Comparison of ENCODE assay signal across 17 cellular contexts in genomic region chr6:106080106-106081095, GRCh38.
"Had no signal": no experiment of that assay in that cellular context is flagged by ENCODE, and none has a peak within 500 bp of the region (broad histone marks: within the 10 kb centered on the region; RNA-seq: fewer than 3 reads in every experiment).

No MANE protein-coding gene starts in this region.

- H3K4me3 ChIP-seq: ascending aorta, cardiac muscle cell, mucosa of descending colon, psoas muscle, suprapubic skin had no signal

- H3K27ac Mint-ChIP-seq: activated CD4-positive, alpha-beta memory T cell treated with anti-CD3 and anti-CD28 coated beads, Interleukin-2, amount 10 ng/mL, durations not matched to agents 7 days and 5 days; activated CD4-positive, alpha-beta T cell treated with anti-CD3 and anti-CD28 coated beads for 36 hours; activated T-cell treated with anti-CD3 and anti-CD28 coated beads, Interleukin-2, amount 50 U/mL, for 72 hours; type B pancreatic cell had no signal

- H3K9me3 ChIP-seq: ascending aorta, mucosa of descending colon, psoas muscle, suprapubic skin had no signal

- H3K4me3 Mint-ChIP-seq: activated CD4-positive, alpha-beta memory T cell treated with anti-CD3 and anti-CD28 coated beads, Interleukin-2, amount 10 ng/mL, durations not matched to agents 7 days and 5 days; activated CD4-positive, alpha-beta T cell treated with anti-CD3 and anti-CD28 coated beads for 36 hours; activated T-cell treated with anti-CD3 and anti-CD28 coated beads, Interleukin-2, amount 50 U/mL, for 72 hours; natural killer cell treated with Interleukin-12 subunit alpha and Interleukin-12 subunit beta and Interleukin-15 and Interleukin-18, amount 100 ng/mL, for 72 hours; type B pancreatic cell had no signal

- H3K27ac ChIP-seq: ascending aorta, cardiac muscle cell, psoas muscle, suprapubic skin, VCaP had no signal

- H3K36me3 ChIP-seq: ascending aorta, cardiac muscle cell, suprapubic skin had no signal

- H3K4me1 ChIP-seq: ascending aorta had no signal

- H3K9me3 Mint-ChIP-seq: activated CD4-positive, alpha-beta memory T cell treated with anti-CD3 and anti-CD28 coated beads, Interleukin-2, amount 10 ng/mL, durations not matched to agents 7 days and 5 days; activated T-cell treated with anti-CD3 and anti-CD28 coated beads, Interleukin-2, amount 50 U/mL, for 72 hours; natural killer cell treated with Interleukin-12 subunit alpha and Interleukin-12 subunit beta and Interleukin-15 and Interleukin-18, amount 100 ng/mL, for 72 hours; type B pancreatic cell had no signal

- H3K27me3 ChIP-seq: ascending aorta, suprapubic skin had no signal

- H3K27me3 Mint-ChIP-seq: activated CD4-positive, alpha-beta memory T cell treated with anti-CD3 and anti-CD28 coated beads, Interleukin-2, amount 10 ng/mL, durations not matched to agents 7 days and 5 days; natural killer cell treated with Interleukin-12 subunit alpha and Interleukin-12 subunit beta and Interleukin-15 and Interleukin-18, amount 100 ng/mL, for 72 hours had no signal

- ATAC-seq: activated CD4-positive, alpha-beta T cell treated with anti-CD3 and anti-CD28 coated beads for 36 hours; activated T-cell treated with anti-CD3 and anti-CD28 coated beads, Interleukin-2, amount 50 U/mL, for 72 hours; left colon; mucosa of descending colon; natural killer cell treated with Interleukin-12 subunit alpha and Interleukin-12 subunit beta and Interleukin-15 and Interleukin-18, amount 100 ng/mL, for 72 hours; psoas muscle; sciatic nerve had no signal

- DNase-seq: activated CD4-positive, alpha-beta memory T cell treated with anti-CD3 and anti-CD28 coated beads, Interleukin-2, amount 10 ng/mL, durations not matched to agents 7 days and 5 days; activated CD4-positive, alpha-beta T cell treated with anti-CD3 and anti-CD28 coated beads for 36 hours; activated T-cell treated with anti-CD3 and anti-CD28 coated beads, Interleukin-2, amount 50 U/mL, for 72 hours; foreskin melanocyte; head of caudate nucleus; left colon; mucosa of descending colon; psoas muscle; stimulated activated naive CD4-positive, alpha-beta T cell treated with Interleukin-2 at 50 U/mL for 16 hours; T1000 had no signal

- H3K36me3 Mint-ChIP-seq: natural killer cell treated with Interleukin-12 subunit alpha and Interleukin-12 subunit beta and Interleukin-15 and Interleukin-18, amount 100 ng/mL, for 72 hours; type B pancreatic cell had no signal
